Comparison of ENCODE assay signal across 1 cellular context in the genomic region with DNA sequence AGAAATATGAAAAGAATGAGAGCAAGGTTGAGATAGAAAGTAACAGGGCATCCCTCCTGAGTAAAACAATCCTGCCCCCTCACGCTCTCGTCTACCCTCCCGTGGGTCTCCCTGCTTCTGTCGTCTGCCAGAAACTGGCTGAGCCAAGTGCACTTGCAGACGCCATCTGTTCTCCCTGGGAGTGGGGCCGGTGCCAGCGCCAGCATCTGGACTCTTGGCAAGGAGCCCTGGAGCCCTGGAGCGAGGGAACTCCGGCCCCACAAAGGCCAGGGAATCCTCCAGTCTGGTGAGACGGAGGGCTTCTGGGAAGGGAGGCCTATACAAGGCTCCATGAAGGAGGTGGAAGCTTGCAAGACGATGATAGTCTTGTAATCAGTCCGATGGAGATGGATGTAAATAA.
TF ChIP-seq lines count a peak whose summit lies in the region.

No MANE protein-coding gene starts in this region.

TF ChIP-seq in HEK293, 187 proteins besides CTCF, POLR2A, EP300 and RAD21 (continued from another document and continues in another):
- TF ChIP-seq, protein P1, sequence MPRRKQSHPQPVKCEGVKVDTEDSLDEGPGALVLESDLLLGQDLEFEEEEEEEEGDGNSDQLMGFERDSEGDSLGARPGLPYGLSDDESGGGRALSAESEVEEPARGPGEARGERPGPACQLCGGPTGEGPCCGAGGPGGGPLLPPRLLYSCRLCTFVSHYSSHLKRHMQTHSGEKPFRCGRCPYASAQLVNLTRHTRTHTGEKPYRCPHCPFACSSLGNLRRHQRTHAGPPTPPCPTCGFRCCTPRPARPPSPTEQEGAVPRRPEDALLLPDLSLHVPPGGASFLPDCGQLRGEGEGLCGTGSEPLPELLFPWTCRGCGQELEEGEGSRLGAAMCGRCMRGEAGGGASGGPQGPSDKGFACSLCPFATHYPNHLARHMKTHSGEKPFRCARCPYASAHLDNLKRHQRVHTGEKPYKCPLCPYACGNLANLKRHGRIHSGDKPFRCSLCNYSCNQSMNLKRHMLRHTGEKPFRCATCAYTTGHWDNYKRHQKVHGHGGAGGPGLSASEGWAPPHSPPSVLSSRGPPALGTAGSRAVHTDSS (tag by site-specific recombination; IDR thresholded peaks at IDR 0.05), result no peak
- TF ChIP-seq ZNF514 (tag by site-specific recombination; IDR thresholded peaks at IDR 0.05) (no peak), OVOL3 (tag by site-specific recombination; IDR thresholded peaks at IDR 0.05) (no peak), SCRT2 (tag by site-specific recombination; IDR thresholded peaks at IDR 0.05) (no peak), ZNF433 (tag by site-specific recombination; IDR thresholded peaks at IDR 0.05; ENCODE audit: low read depth) (no peak), SP7 (tag by site-specific recombination; IDR thresholded peaks at IDR 0.05) (peak; percentile 61), ZBTB48 (tag by site-specific recombination; IDR thresholded peaks at IDR 0.05) (peak; percentile 96), MZF1 (tag by site-specific recombination; IDR thresholded peaks at IDR 0.05; ENCODE audit: borderline replicate concordance) (no peak), ZNF660 (tag by site-specific recombination; IDR thresholded peaks at IDR 0.05) (peak; percentile 95), ZNF624 (tag by site-specific recombination; IDR thresholded peaks at IDR 0.05) (no peak), ZNF843 (tag by site-specific recombination; IDR thresholded peaks at IDR 0.05) (peak; percentile 52; the same call in 1 of the 2 replicates), ZBTB17 (tag by site-specific recombination; IDR thresholded peaks at IDR 0.05) (peak; percentile 92), EGR2 (tag by site-specific recombination; IDR thresholded peaks at IDR 0.05; ENCODE audit: low read depth) (no peak), ZNF423 (tag by site-specific recombination; IDR thresholded peaks at IDR 0.05) (peak; percentile 57; the same call in 1 of the 2 replicates), ZNF785 (tag by site-specific recombination; IDR thresholded peaks at IDR 0.05) (no peak), ZNF621 (tag by site-specific recombination; IDR thresholded peaks at IDR 0.05) (no peak), ZNF19 (tag by site-specific recombination; IDR thresholded peaks at IDR 0.05; ENCODE audit: low read depth) (no peak), ZNF585B (tag by site-specific recombination; IDR thresholded peaks at IDR 0.05) (no peak), ZNF654 (tag by site-specific recombination; IDR thresholded peaks at IDR 0.05; ENCODE audit: low read depth) (no peak), PRDM1 (tag by site-specific recombination; IDR thresholded peaks at IDR 0.05) (no peak), ZNF302 (tag by site-specific recombination; IDR thresholded peaks at IDR 0.05; ENCODE audit: low read depth) (no peak), ZNF146 (tag by site-specific recombination; IDR thresholded peaks at IDR 0.05) (no peak)
- TF ChIP-seq, protein P2, sequence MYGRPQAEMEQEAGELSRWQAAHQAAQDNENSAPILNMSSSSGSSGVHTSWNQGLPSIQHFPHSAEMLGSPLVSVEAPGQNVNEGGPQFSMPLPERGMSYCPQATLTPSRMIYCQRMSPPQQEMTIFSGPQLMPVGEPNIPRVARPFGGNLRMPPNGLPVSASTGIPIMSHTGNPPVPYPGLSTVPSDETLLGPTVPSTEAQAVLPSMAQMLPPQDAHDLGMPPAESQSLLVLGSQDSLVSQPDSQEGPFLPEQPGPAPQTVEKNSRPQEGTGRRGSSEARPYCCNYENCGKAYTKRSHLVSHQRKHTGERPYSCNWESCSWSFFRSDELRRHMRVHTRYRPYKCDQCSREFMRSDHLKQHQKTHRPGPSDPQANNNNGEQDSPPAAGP (tag by site-specific recombination; IDR thresholded peaks at IDR 0.05), result no peak
- TF ChIP-seq, protein P3, sequence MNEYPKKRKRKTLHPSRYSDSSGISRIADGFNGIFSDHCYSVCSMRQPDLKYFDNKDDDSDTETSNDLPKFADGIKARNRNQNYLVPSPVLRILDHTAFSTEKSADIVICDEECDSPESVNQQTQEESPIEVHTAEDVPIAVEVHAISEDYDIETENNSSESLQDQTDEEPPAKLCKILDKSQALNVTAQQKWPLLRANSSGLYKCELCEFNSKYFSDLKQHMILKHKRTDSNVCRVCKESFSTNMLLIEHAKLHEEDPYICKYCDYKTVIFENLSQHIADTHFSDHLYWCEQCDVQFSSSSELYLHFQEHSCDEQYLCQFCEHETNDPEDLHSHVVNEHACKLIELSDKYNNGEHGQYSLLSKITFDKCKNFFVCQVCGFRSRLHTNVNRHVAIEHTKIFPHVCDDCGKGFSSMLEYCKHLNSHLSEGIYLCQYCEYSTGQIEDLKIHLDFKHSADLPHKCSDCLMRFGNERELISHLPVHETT (tag by site-specific recombination; IDR thresholded peaks at IDR 0.05), result no peak
- TF ChIP-seq, protein P4, sequence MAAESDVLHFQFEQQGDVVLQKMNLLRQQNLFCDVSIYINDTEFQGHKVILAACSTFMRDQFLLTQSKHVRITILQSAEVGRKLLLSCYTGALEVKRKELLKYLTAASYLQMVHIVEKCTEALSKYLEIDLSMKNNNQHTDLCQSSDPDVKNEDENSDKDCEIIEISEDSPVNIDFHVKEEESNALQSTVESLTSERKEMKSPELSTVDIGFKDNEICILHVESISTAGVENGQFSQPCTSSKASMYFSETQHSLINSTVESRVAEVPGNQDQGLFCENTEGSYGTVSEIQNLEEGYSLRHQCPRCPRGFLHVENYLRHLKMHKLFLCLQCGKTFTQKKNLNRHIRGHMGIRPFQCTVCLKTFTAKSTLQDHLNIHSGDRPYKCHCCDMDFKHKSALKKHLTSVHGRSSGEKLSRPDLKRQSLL (tag by site-specific recombination; IDR thresholded peaks at IDR 0.05), result peak; percentile 47; the same call in 1 of the 2 replicates
- TF ChIP-seq, protein P5, sequence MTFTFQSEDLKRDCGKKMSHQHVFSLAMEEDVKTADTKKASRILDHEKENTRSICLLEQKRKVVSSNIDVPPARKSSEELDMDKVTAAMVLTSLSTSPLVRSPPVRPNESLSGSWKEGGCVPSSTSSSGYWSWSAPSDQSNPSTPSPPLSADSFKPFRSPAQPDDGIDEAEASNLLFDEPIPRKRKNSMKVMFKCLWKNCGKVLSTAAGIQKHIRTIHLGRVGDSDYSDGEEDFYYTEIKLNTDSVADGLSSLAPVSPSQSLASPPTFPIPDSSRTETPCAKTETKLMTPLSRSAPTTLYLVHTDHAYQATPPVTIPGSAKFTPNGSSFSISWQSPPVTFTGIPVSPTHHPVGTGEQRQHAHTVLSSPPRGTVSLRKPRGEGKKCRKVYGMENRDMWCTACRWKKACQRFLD (tag by site-specific recombination; IDR thresholded peaks at IDR 0.05), result no peak
- TF ChIP-seq, protein P6, sequence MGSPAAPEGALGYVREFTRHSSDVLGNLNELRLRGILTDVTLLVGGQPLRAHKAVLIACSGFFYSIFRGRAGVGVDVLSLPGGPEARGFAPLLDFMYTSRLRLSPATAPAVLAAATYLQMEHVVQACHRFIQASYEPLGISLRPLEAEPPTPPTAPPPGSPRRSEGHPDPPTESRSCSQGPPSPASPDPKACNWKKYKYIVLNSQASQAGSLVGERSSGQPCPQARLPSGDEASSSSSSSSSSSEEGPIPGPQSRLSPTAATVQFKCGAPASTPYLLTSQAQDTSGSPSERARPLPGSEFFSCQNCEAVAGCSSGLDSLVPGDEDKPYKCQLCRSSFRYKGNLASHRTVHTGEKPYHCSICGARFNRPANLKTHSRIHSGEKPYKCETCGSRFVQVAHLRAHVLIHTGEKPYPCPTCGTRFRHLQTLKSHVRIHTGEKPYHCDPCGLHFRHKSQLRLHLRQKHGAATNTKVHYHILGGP (tag by site-specific recombination; IDR thresholded peaks at IDR 0.05), result no peak
- TF ChIP-seq, protein P7, sequence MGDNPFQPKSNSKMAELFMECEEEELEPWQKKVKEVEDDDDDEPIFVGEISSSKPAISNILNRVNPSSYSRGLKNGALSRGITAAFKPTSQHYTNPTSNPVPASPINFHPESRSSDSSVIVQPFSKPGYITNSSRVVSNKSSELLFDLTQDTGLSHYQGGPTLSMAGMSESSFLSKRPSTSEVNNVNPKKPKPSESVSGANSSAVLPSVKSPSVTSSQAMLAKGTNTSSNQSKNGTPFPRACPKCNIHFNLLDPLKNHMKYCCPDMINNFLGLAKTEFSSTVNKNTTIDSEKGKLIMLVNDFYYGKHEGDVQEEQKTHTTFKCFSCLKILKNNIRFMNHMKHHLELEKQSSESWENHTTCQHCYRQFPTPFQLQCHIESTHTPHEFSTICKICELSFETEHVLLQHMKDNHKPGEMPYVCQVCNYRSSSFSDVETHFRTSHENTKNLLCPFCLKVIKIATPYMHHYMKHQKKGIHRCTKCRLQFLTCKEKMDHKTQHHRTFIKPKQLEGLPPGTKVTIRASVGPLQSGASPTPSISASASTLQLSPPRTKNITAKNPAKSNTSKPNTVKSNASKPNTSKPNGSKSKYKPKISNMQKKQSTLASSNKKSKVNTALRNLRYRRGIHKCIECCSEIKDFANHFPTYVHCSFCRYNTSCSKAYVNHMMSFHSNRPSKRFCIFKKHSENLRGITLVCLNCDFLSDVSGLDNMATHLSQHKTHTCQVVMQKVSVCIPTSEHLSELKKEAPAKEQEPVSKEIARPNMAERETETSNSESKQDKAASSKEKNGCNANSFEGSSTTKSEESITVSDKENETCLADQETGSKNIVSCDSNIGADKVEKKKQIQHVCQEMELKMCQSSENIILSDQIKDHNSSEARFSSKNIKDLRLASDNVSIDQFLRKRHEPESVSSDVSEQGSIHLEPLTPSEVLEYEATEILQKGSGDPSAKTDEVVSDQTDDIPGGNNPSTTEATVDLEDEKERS (tag by site-specific recombination; IDR thresholded peaks at IDR 0.05), result no peak
- TF ChIP-seq, protein P8, sequence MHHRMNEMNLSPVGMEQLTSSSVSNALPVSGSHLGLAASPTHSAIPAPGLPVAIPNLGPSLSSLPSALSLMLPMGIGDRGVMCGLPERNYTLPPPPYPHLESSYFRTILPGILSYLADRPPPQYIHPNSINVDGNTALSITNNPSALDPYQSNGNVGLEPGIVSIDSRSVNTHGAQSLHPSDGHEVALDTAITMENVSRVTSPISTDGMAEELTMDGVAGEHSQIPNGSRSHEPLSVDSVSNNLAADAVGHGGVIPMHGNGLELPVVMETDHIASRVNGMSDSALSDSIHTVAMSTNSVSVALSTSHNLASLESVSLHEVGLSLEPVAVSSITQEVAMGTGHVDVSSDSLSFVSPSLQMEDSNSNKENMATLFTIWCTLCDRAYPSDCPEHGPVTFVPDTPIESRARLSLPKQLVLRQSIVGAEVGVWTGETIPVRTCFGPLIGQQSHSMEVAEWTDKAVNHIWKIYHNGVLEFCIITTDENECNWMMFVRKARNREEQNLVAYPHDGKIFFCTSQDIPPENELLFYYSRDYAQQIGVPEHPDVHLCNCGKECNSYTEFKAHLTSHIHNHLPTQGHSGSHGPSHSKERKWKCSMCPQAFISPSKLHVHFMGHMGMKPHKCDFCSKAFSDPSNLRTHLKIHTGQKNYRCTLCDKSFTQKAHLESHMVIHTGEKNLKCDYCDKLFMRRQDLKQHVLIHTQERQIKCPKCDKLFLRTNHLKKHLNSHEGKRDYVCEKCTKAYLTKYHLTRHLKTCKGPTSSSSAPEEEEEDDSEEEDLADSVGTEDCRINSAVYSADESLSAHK (tag by site-specific recombination; IDR thresholded peaks at IDR 0.05), result peak; percentile 42; the same call in 1 of the 2 replicates
- TF ChIP-seq, protein P9, sequence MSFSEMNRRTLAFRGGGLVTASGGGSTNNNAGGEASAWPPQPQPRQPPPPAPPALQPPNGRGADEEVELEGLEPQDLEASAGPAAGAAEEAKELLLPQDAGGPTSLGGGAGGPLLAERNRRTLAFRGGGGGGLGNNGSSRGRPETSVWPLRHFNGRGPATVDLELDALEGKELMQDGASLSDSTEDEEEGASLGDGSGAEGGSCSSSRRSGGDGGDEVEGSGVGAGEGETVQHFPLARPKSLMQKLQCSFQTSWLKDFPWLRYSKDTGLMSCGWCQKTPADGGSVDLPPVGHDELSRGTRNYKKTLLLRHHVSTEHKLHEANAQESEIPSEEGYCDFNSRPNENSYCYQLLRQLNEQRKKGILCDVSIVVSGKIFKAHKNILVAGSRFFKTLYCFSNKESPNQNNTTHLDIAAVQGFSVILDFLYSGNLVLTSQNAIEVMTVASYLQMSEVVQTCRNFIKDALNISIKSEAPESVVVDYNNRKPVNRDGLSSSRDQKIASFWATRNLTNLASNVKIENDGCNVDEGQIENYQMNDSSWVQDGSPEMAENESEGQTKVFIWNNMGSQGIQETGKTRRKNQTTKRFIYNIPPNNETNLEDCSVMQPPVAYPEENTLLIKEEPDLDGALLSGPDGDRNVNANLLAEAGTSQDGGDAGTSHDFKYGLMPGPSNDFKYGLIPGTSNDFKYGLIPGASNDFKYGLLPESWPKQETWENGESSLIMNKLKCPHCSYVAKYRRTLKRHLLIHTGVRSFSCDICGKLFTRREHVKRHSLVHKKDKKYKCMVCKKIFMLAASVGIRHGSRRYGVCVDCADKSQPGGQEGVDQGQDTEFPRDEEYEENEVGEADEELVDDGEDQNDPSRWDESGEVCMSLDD (tag by site-specific recombination; IDR thresholded peaks at IDR 0.05), result no peak; the same call in 1 of the 2 replicates
- TF ChIP-seq, protein P10, sequence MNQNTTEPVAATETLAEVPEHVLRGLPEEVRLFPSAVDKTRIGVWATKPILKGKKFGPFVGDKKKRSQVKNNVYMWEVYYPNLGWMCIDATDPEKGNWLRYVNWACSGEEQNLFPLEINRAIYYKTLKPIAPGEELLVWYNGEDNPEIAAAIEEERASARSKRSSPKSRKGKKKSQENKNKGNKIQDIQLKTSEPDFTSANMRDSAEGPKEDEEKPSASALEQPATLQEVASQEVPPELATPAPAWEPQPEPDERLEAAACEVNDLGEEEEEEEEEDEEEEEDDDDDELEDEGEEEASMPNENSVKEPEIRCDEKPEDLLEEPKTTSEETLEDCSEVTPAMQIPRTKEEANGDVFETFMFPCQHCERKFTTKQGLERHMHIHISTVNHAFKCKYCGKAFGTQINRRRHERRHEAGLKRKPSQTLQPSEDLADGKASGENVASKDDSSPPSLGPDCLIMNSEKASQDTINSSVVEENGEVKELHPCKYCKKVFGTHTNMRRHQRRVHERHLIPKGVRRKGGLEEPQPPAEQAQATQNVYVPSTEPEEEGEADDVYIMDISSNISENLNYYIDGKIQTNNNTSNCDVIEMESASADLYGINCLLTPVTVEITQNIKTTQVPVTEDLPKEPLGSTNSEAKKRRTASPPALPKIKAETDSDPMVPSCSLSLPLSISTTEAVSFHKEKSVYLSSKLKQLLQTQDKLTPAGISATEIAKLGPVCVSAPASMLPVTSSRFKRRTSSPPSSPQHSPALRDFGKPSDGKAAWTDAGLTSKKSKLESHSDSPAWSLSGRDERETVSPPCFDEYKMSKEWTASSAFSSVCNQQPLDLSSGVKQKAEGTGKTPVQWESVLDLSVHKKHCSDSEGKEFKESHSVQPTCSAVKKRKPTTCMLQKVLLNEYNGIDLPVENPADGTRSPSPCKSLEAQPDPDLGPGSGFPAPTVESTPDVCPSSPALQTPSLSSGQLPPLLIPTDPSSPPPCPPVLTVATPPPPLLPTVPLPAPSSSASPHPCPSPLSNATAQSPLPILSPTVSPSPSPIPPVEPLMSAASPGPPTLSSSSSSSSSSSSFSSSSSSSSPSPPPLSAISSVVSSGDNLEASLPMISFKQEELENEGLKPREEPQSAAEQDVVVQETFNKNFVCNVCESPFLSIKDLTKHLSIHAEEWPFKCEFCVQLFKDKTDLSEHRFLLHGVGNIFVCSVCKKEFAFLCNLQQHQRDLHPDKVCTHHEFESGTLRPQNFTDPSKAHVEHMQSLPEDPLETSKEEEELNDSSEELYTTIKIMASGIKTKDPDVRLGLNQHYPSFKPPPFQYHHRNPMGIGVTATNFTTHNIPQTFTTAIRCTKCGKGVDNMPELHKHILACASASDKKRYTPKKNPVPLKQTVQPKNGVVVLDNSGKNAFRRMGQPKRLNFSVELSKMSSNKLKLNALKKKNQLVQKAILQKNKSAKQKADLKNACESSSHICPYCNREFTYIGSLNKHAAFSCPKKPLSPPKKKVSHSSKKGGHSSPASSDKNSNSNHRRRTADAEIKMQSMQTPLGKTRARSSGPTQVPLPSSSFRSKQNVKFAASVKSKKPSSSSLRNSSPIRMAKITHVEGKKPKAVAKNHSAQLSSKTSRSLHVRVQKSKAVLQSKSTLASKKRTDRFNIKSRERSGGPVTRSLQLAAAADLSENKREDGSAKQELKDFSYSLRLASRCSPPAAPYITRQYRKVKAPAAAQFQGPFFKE (tag by site-specific recombination; IDR thresholded peaks at IDR 0.05; ENCODE audit: borderline replicate concordance), result no peak
